Comparison of ENCODE assay signal across 1 cellular context in genomic region chr9:130408669-130409068, GRCh38.
TF ChIP-seq lines count a peak whose summit lies in the region.

No MANE protein-coding gene starts in this region.

TF ChIP-seq in H1, 55 proteins besides CTCF, POLR2A, EP300 and RAD21:
- TF ChIP-seq MAFK (IDR thresholded peaks at IDR 0.05; ENCODE audit: low read depth, low read length) = no peak
- TF ChIP-seq JUN (IDR thresholded peaks at IDR 0.05; ENCODE audit: low read depth, low read length) = no peak
- TF ChIP-seq POU5F1 (IDR thresholded peaks at IDR 0.05; ENCODE audit: low read depth, low read length) = no peak
- no peak for TF ChIP-seq ATF2 (IDR thresholded peaks at IDR 0.05; ENCODE audit: low read length)
- TF ChIP-seq BACH1 (IDR thresholded peaks at IDR 0.05; ENCODE audit: low read length) = no peak
- no peak for TF ChIP-seq ATF3 (IDR thresholded peaks at IDR 0.05; ENCODE audit: insufficient read depth, low read depth, low read length)
- TF ChIP-seq NRF1 (IDR thresholded peaks at IDR 0.05; ENCODE audit: low read depth, low read length) = no peak
- TF ChIP-seq TAF1 (IDR thresholded peaks at IDR 0.05; ENCODE audit: low read depth, low read length) = no peak
- TF ChIP-seq SP2 (IDR thresholded peaks at IDR 0.05; ENCODE audit: low read length) = no peak
- no peak for TF ChIP-seq EGR1 (IDR thresholded peaks at IDR 0.05; ENCODE audit: borderline replicate concordance, low read depth, low read length)
- no peak for TF ChIP-seq RBBP5 (IDR thresholded peaks at IDR 0.05; ENCODE audit: borderline replicate concordance, low read depth, low read length)
- no peak for TF ChIP-seq TBP (IDR thresholded peaks at IDR 0.05; ENCODE audit: low read depth, low read length)
